Comparison of ENCODE assay signal across 1 cellular context in genomic region chr1:22712502-22713271, GRCh38.
TF ChIP-seq lines count a peak whose summit lies in the region.

No MANE protein-coding gene starts in this region.

TF ChIP-seq in GM23338, 12 proteins besides CTCF, POLR2A, EP300 and RAD21 (continued from another document):
- TF ChIP-seq REST (IDR thresholded peaks at IDR 0.05; ENCODE audit: unreplicated experiment), result no peak
- TF ChIP-seq POLR2AphosphoS5 (IDR thresholded peaks at IDR 0.05; ENCODE audit: low read depth), result no peak
- TF ChIP-seq STAT1 (IDR thresholded peaks at IDR 0.05; ENCODE audit: unreplicated experiment), result no peak
- no peak for TF ChIP-seq ETS1 (IDR thresholded peaks at IDR 0.05)
- TF ChIP-seq CREB1 (CRISPR knock-in tag; IDR thresholded peaks at IDR 0.05; ENCODE audit: low read depth), result no peak
- TF ChIP-seq NANOG (IDR thresholded peaks at IDR 0.05; ENCODE audit: borderline replicate concordance), result no peak
- no peak for TF ChIP-seq ZNF462 (CRISPR knock-in tag; IDR thresholded peaks at IDR 0.05)
- TF ChIP-seq EZH2phosphoT487 (IDR thresholded peaks at IDR 0.05; ENCODE audit: unreplicated experiment), result no peak
- no peak for TF ChIP-seq JUNB (IDR thresholded peaks at IDR 0.05; ENCODE audit: unreplicated experiment)
- no peak for TF ChIP-seq ZNF331 (CRISPR knock-in tag; IDR thresholded peaks at IDR 0.05; ENCODE audit: low read depth)
- TF ChIP-seq ZNF114 (CRISPR knock-in tag; IDR thresholded peaks at IDR 0.05), result no peak
